24 cellular contexts compared by ENCODE assay signal in genomic region chr1:203196371-203196770, GRCh38. TPM values are rescaled to one million over a fixed set of nuclear protein-coding genes. Genes with fewer than 3 reads are reported as not detected.
DNase-seq lines count a peak whose midpoint lies in the region; ATAC-seq, FAIRE-seq and TF ChIP-seq lines count a peak whose summit lies in the region.
"Had no signal": no experiment of that assay in that cellular context is flagged by ENCODE, and none has a peak within 500 bp of the region (broad histone marks: within the 10 kb centered on the region; RNA-seq: fewer than 3 reads in every experiment).

No MANE protein-coding gene starts in this region.

- H3K9ac ChIP-seq in GM23248, result no peak overlapping the region
- peak overlapping the region; percentile 5 for H3K9ac ChIP-seq in adipocyte (ENCODE audit: low read length)
- no peak overlapping the region for H3K9ac ChIP-seq in HepG2 (ENCODE audit: insufficient read depth, low read depth, low read length)

- no peak for FAIRE-seq in HepG2 (lab: Jason Lieb, UNC)
- FAIRE-seq: HTR-8/SVneo, urothelium cell line had no signal

- TF ChIP-seq RAD21 in HepG2 (CRISPR knock-in tag; IDR thresholded peaks at IDR 0.05), result no peak

- CTCF ChIA-PET in HepG2 (lab: Yijun Ruan, JAX; ENCODE audit: low intra/inter-chr PET ratio, low total read pairs), result no interaction called here

- H3K27ac ChIP-seq in GM23248 (no peak overlapping the region), HepG2 (ENCODE audit: extremely low read length, insufficient read depth, low read length) (no peak overlapping the region), spleen (peak overlapping the region in 5 of 8 donors; percentile 0 to 64 (median 52))
- H3K27ac ChIP-seq: ascending aorta, left lung, right lobe of liver had no signal

- POLR2A ChIA-PET in HepG2 (lab: Yijun Ruan, JAX), result no interaction called here

- no peaks in the 10 kb centered on the region for H4K20me1 ChIP-seq in GM23248 (ENCODE audit: insufficient read depth)
- H4K20me1 ChIP-seq in HepG2 (ENCODE audit: insufficient read depth, low read length), result no peaks in the 10 kb centered on the region

- H3K4me3 ChIP-seq in GM23248, result no peak overlapping the region
- H3K4me3 ChIP-seq in adipocyte (ENCODE audit: low read length), result no peak overlapping the region
- H3K4me3 ChIP-seq in HepG2 (replicated peaks in 1 of 3; ENCODE audit: insufficient read depth in 1 of 3, low read depth in 2 of 3, low read length in 3 of 3), result no peak overlapping the region
- H3K4me3 ChIP-seq in spleen, result no peak overlapping the region
- H3K4me3 ChIP-seq: ascending aorta, left lung, right lobe of liver had no signal

- 57 to 61% methylated on average over 3 of the region's 3 CpGs for WGBS in GM23248 (ENCODE audit: low coverage in 1 of 2, low lambda C conversion rate in 2 of 2, missing lambda C conversion rate in 2 of 2), 2 experiments
- 40% methylated on average over 1 of the region's 3 CpGs for WGBS in HepG2 (ENCODE audit: low lambda C conversion rate)
- WGBS in spleen, 5 donors, result 78 to 87% (median 83%) methylated on average over 3 of the region's 3 CpGs

- H3K79me2 ChIP-seq in GM23248 (ENCODE audit: insufficient read depth), result no peaks in the 10 kb centered on the region
- H3K79me2 ChIP-seq in HepG2 (ENCODE audit: insufficient read depth, low read length), result no peaks in the 10 kb centered on the region

- no peaks in the 10 kb centered on the region for H3K9me3 ChIP-seq in GM23248 (ENCODE audit: low read depth)
- H3K9me3 ChIP-seq in adipocyte (ENCODE audit: control insufficient read depth, low read length), result no peaks in the 10 kb centered on the region
- no peaks in the 10 kb centered on the region for H3K9me3 ChIP-seq in HepG2 (ENCODE audit: low read length)
- no peaks in the 10 kb centered on the region for H3K9me3 ChIP-seq in spleen
- H3K9me3 ChIP-seq: ascending aorta, left lung, right lobe of liver had no signal

- intact Hi-C loops in HepG2 (cut with micrococcal nuclease; ENCODE audit: unreplicated experiment) (no loop called here), spleen (cut with DNase I; ENCODE audit: low total_unique reads) (no loop called here)

- in situ Hi-C loops in GM23248 (cut with MboI) (no loop called here), HepG2 (cut with HindIII; ENCODE audit: extremely low pct_ligation_motif_present, low pct_unique_long_range_greater_than_20kb) (no loop called here)

- no TSS peak for BruUV-seq in HepG2 (replicated peaks; lab: Mats Ljungman, UMichigan)

- H3K36me3 ChIP-seq in GM23248 (ENCODE audit: low read depth) (no peaks in the 10 kb centered on the region), adipocyte (ENCODE audit: control insufficient read depth, insufficient read depth, low read length, severe bottlenecking) (no peaks in the 10 kb centered on the region), HepG2 (replicated peaks in 1 of 2; ENCODE audit: control insufficient read depth in 1 of 2, insufficient read depth in 2 of 2, low read length in 2 of 2) (no peaks in the 10 kb centered on the region), spleen (no peaks in the 10 kb centered on the region)
- H3K36me3 ChIP-seq: ascending aorta, left lung, right lobe of liver had no signal

- peak; percentile 35 for DNase-seq in GM23248
- no peak for DNase-seq in adipocyte (ENCODE audit: low read depth)
- no peak for DNase-seq in HepG2 (ENCODE audit: low spot score)
- no peak for DNase-seq in spleen
- DNase-seq in NCI-H510A (lab: John Stamatoyannopoulos, UW), result no peak
- DNase-seq in T1000 (lab: John Stamatoyannopoulos, UW), result no peak
- DNase-seq in DMS53 (lab: John Stamatoyannopoulos, UW), result no peak
- no peak for DNase-seq in pons (ENCODE audit: low spot score)
- DNase-seq: activated CD4-positive, alpha-beta T cell treated with anti-CD3 and anti-CD28 coated beads, Interleukin-2, amount 50 U/mL, for 48 hours; activated naive CD4-positive, alpha-beta T cell treated with anti-CD3 and anti-CD28 coated beads for 36 hours; activated T-cell treated with anti-CD3 and anti-CD28 coated beads for 4 hours; Calu3; cortex of kidney; foreskin melanocyte; GDM1; left lung; NCI-H1694; NCI-H2227 treated with DMSO at 0.1 percent for 48 hours; occipital lobe; stimulated activated CD4-positive, alpha-beta T cell treated with anti-CD3 and anti-CD28 coated beads, Interleukin-2, amount 100 ng/mL, for 48 hours had no signal

- peaks cover 44% of the 10 kb centered on the region for H3F3A ChIP-seq in GM23248 (ENCODE audit: insufficient read depth)

- H3K4me2 ChIP-seq in GM23248 (ENCODE audit: unreplicated experiment) (no peak overlapping the region), HepG2 (ENCODE audit: low read depth, low read length) (no peak overlapping the region)

- TF ChIP-seq POLR2A in HepG2 (IDR thresholded peaks at IDR 0.05; ENCODE audit: insufficient read depth in 1 of 2, low read depth in 2 of 2, low read length in 2 of 2), result no peak
- no peak for TF ChIP-seq POLR2A in spleen (IDR thresholded peaks at IDR 0.05)

- H2AFZ ChIP-seq in GM23248 (peak overlapping the region; percentile 47; the same call in 1 of the 2 replicates), HepG2 (ENCODE audit: low read length) (no peak overlapping the region)

- ATAC-seq in HepG2, result peak; percentile 40; the same call in 2 of the 3 replicates
- ATAC-seq: left lung, right lobe of liver had no signal

- H3K4me1 ChIP-seq in GM23248 (ENCODE audit: insufficient read depth) (peaks cover 55% of the 10 kb centered on the region), adipocyte (ENCODE audit: control insufficient read depth, insufficient read depth, low read length) (peaks cover 57% of the 10 kb centered on the region), HepG2 (ENCODE audit: insufficient read depth, low read length) (peaks cover 13% of the 10 kb centered on the region), spleen (peaks cover 0 to 24% (median 10%) of the 10 kb centered on the region in 6 donors)

- TF ChIP-seq EP300 in HepG2 (IDR thresholded peaks at IDR 0.05; ENCODE audit: low read depth in 2 of 2, low read length in 2 of 2), result no peak
- TF ChIP-seq EP300 in HepG2 (CRISPR knock-in tag; IDR thresholded peaks at IDR 0.05; ENCODE audit: borderline replicate concordance), result no peak

- no peaks in the 10 kb centered on the region for H3K9me2 ChIP-seq in GM23248 (ENCODE audit: insufficient read depth)

- no peak for TF ChIP-seq CTCF in HepG2 (CRISPR knock-in tag; IDR thresholded peaks at IDR 0.05)
- no peak for TF ChIP-seq CTCF in spleen (IDR thresholded peaks at IDR 0.05 in 8 of 11, conservative IDR thresholded peaks at IDR 0.05 in 3 of 11)

- H3K27me3 ChIP-seq in GM23248 (replicated peaks; ENCODE audit: insufficient read depth), result no peaks in the 10 kb centered on the region
- H3K27me3 ChIP-seq in adipocyte (replicated peaks; ENCODE audit: control insufficient read depth, insufficient read depth, low read length), result no peaks in the 10 kb centered on the region
- peaks cover 0 to 7% of the 10 kb centered on the region in 2 experiments; a peak in 1 of 5 replicates for H3K27me3 ChIP-seq in HepG2 (ENCODE audit: control insufficient read depth in 1 of 2, insufficient read depth in 2 of 2, low read length in 2 of 2)
- peaks cover 0 to 5% (median 0%) of the 10 kb centered on the region in 7 donors for H3K27me3 ChIP-seq in spleen (replicated peaks in 1 of 7)
- H3K27me3 ChIP-seq: ascending aorta, left lung, right lobe of liver had no signal

RNA-seq across cellular contexts. Expression of gene CHI3L1, which starts 9.9 kb away (rescaled TPM):
- 0.22 and 0.63 TPM in 2 replicates for total RNA-seq in GM23248 (2014; rRNA removed; shearing (Covaris generic))
- polyA plus RNA-seq in GM23248 (2016; fragmentation: Nextera tagmentation; extraction: Ambion mirVana) (0.23 TPM in 1 of 2 replicates, not detected in the other), HepG2 (2011; rRNA removed) (0.09 and 0.17 TPM in 2 replicates), spleen (10 to 100 TPM in 2 of 3 donors, 1 to 10 TPM in 1; 2.7 to 40.8 (median 15.7) TPM)
- total RNA-seq in HepG2 (2016; rRNA removed; fragmentation: Illumina TruSeq; extraction: Trizol) (0.13 TPM in 1 of 2 replicates, not detected in the other), spleen (10 to 100 TPM in 4 of 7 donors, 1 to 10 TPM in 3; 7.1 to 41.2 (median 15.2) TPM)
- not detected in 2 replicates for total RNA-seq in HepG2 (2016; cell fraction: cytosol; rRNA removed; fragmentation: Illumina TruSeq; extraction: Trizol; ENCODE audit: low read depth)
- total RNA-seq in HepG2 (2016; cell fraction: insoluble cytoplasmic fraction; rRNA removed; fragmentation: Illumina TruSeq; extraction: Trizol), result 0.17 TPM in 1 of 2 replicates, not detected in the other
- not detected in 2 replicates for total RNA-seq in HepG2 (2016; cell fraction: membrane; rRNA removed; fragmentation: Illumina TruSeq; extraction: Trizol)
- not detected in 2 replicates for total RNA-seq in HepG2 (2016; cell fraction: nucleus; rRNA removed; fragmentation: Illumina TruSeq; extraction: Trizol)
- polyA plus RNA-seq in HepG2 (2011; cell fraction: cytosol; rRNA removed), result 0.13 TPM in 2 replicates
- 0.12 and 0.35 TPM in 2 replicates for polyA plus RNA-seq in HepG2 (2011; cell fraction: nucleus; rRNA removed)
- not detected in 2 replicates for polyA plus RNA-seq in HepG2 (2012)
- not detected in 2 replicates for polyA plus RNA-seq in HepG2 (2016; cell fraction: cytosol; fragmentation: Illumina TruSeq; extraction: Trizol; ENCODE audit: low read depth)
- not detected in 2 replicates for polyA plus RNA-seq in HepG2 (2016; cell fraction: insoluble cytoplasmic fraction; fragmentation: Illumina TruSeq; extraction: Trizol; ENCODE audit: low read depth)
- not detected in 2 replicates for polyA plus RNA-seq in HepG2 (2016; cell fraction: membrane; fragmentation: Illumina TruSeq; extraction: Trizol; ENCODE audit: low read depth)
- 0.41 TPM in 1 of 2 replicates, not detected in the other for polyA plus RNA-seq in HepG2 (2016; cell fraction: nucleus; fragmentation: Illumina TruSeq; extraction: Trizol; ENCODE audit: insufficient read depth, low read depth)
- polyA minus RNA-seq in HepG2 (2011; rRNA and poly(A)+ RNA removed; ENCODE audit: low replicate concordance), result not detected in 2 replicates
- not detected in 2 replicates for polyA minus RNA-seq in HepG2 (2011; cell fraction: cytosol; rRNA and poly(A)+ RNA removed)
- polyA minus RNA-seq in HepG2 (2011; cell fraction: nucleus; rRNA and poly(A)+ RNA removed), result not detected in 2 replicates
- total RNA-seq: Calu3 had no signal

RNA-seq across cellular contexts. Expression of gene MYBPH, which starts 20.7 kb away (rescaled TPM):
- total RNA-seq in GM23248 (2014; rRNA removed; shearing (Covaris generic)), result 0.11 and 1.4 TPM in 2 replicates
- polyA plus RNA-seq in GM23248 (2016; fragmentation: Nextera tagmentation; extraction: Ambion mirVana), result 0.34 and 0.89 TPM in 2 replicates
- not detected in 2 replicates for total RNA-seq in HepG2 (2016; rRNA removed; fragmentation: Illumina TruSeq; extraction: Trizol)
- not detected in 2 replicates for total RNA-seq in HepG2 (2016; cell fraction: cytosol; rRNA removed; fragmentation: Illumina TruSeq; extraction: Trizol; ENCODE audit: low read depth)
- total RNA-seq in HepG2 (2016; cell fraction: insoluble cytoplasmic fraction; rRNA removed; fragmentation: Illumina TruSeq; extraction: Trizol), result not detected in 2 replicates
- total RNA-seq in HepG2 (2016; cell fraction: membrane; rRNA removed; fragmentation: Illumina TruSeq; extraction: Trizol), result not detected in 2 replicates
- total RNA-seq in HepG2 (2016; cell fraction: nucleus; rRNA removed; fragmentation: Illumina TruSeq; extraction: Trizol), result not detected in 2 replicates
- 0.04 TPM in 1 of 2 replicates, not detected in the other for polyA plus RNA-seq in HepG2 (2011; rRNA removed)
- not detected in 2 replicates for polyA plus RNA-seq in HepG2 (2011; cell fraction: cytosol; rRNA removed)
- polyA plus RNA-seq in HepG2 (2011; cell fraction: nucleus; rRNA removed), result not detected in 2 replicates
- polyA plus RNA-seq in HepG2 (2012), result not detected in 2 replicates
- polyA plus RNA-seq in HepG2 (2016; cell fraction: cytosol; fragmentation: Illumina TruSeq; extraction: Trizol; ENCODE audit: low read depth), result not detected in 2 replicates
- polyA plus RNA-seq in HepG2 (2016; cell fraction: insoluble cytoplasmic fraction; fragmentation: Illumina TruSeq; extraction: Trizol; ENCODE audit: low read depth), result not detected in 2 replicates
- not detected in 2 replicates for polyA plus RNA-seq in HepG2 (2016; cell fraction: membrane; fragmentation: Illumina TruSeq; extraction: Trizol; ENCODE audit: low read depth)
- polyA plus RNA-seq in HepG2 (2016; cell fraction: nucleus; fragmentation: Illumina TruSeq; extraction: Trizol; ENCODE audit: insufficient read depth, low read depth), result not detected in 2 replicates
- polyA minus RNA-seq in HepG2 (2011; rRNA and poly(A)+ RNA removed; ENCODE audit: low replicate concordance), result not detected in 2 replicates
- polyA minus RNA-seq in HepG2 (2011; cell fraction: cytosol; rRNA and poly(A)+ RNA removed), result not detected in 2 replicates
- not detected in 2 replicates for polyA minus RNA-seq in HepG2 (2011; cell fraction: nucleus; rRNA and poly(A)+ RNA removed)
- total RNA-seq in spleen, result 1 to 10 TPM in 1 of 7 donors, under 1 TPM in 3, not detected in 3; 0.32 to 2.7 (median 0.74) TPM
- polyA plus RNA-seq in spleen, result under 1 TPM; 0.09 to 0.23 (median 0.22) TPM
- total RNA-seq: activated naive CD4-positive, alpha-beta T cell treated with anti-CD3 and anti-CD28 coated beads for 36 hours; ascending aorta; Calu3; occipital lobe had no signal

RNA-seq across cellular contexts. Expression of gene CHIT1, which starts 33.1 kb away (rescaled TPM):
- total RNA-seq in GM23248 (2014; rRNA removed; shearing (Covaris generic)), result not detected in 2 replicates
- polyA plus RNA-seq in GM23248 (2016; fragmentation: Nextera tagmentation; extraction: Ambion mirVana), result not detected in 2 replicates
- total RNA-seq in HepG2 (2016; rRNA removed; fragmentation: Illumina TruSeq; extraction: Trizol), result not detected in 2 replicates
- not detected in 2 replicates for total RNA-seq in HepG2 (2016; cell fraction: cytosol; rRNA removed; fragmentation: Illumina TruSeq; extraction: Trizol; ENCODE audit: low read depth)
- total RNA-seq in HepG2 (2016; cell fraction: insoluble cytoplasmic fraction; rRNA removed; fragmentation: Illumina TruSeq; extraction: Trizol), result not detected in 2 replicates
- total RNA-seq in HepG2 (2016; cell fraction: membrane; rRNA removed; fragmentation: Illumina TruSeq; extraction: Trizol), result not detected in 2 replicates
- not detected in 2 replicates for total RNA-seq in HepG2 (2016; cell fraction: nucleus; rRNA removed; fragmentation: Illumina TruSeq; extraction: Trizol)
- polyA plus RNA-seq in HepG2 (2011; rRNA removed), result not detected in 2 replicates
- polyA plus RNA-seq in HepG2 (2011; cell fraction: cytosol; rRNA removed), result not detected in 2 replicates
- not detected in 2 replicates for polyA plus RNA-seq in HepG2 (2011; cell fraction: nucleus; rRNA removed)
- not detected in 2 replicates for polyA plus RNA-seq in HepG2 (2012)
- polyA plus RNA-seq in HepG2 (2016; cell fraction: cytosol; fragmentation: Illumina TruSeq; extraction: Trizol; ENCODE audit: low read depth), result not detected in 2 replicates
- polyA plus RNA-seq in HepG2 (2016; cell fraction: insoluble cytoplasmic fraction; fragmentation: Illumina TruSeq; extraction: Trizol; ENCODE audit: low read depth), result not detected in 2 replicates
- polyA plus RNA-seq in HepG2 (2016; cell fraction: membrane; fragmentation: Illumina TruSeq; extraction: Trizol; ENCODE audit: low read depth), result not detected in 2 replicates
- polyA plus RNA-seq in HepG2 (2016; cell fraction: nucleus; fragmentation: Illumina TruSeq; extraction: Trizol; ENCODE audit: insufficient read depth, low read depth), result not detected in 2 replicates
- polyA minus RNA-seq in HepG2 (2011; rRNA and poly(A)+ RNA removed; ENCODE audit: low replicate concordance), result 0.16 TPM in 1 of 2 replicates, not detected in the other
- not detected in 2 replicates for polyA minus RNA-seq in HepG2 (2011; cell fraction: cytosol; rRNA and poly(A)+ RNA removed)
- not detected in 2 replicates for polyA minus RNA-seq in HepG2 (2011; cell fraction: nucleus; rRNA and poly(A)+ RNA removed)
- total RNA-seq in spleen, result 10 to 100 TPM in 2 of 7 donors, 1 to 10 TPM in 5; 2.2 to 31.0 (median 7.8) TPM
- 100 to 1,000 TPM in 1 of 3 donors, 1 to 10 TPM in 2; 2.0 to 165 (median 2.2) TPM for polyA plus RNA-seq in spleen
- total RNA-seq: ascending aorta, Calu3, occipital lobe had no signal

Comparison
In these comparisons a context has a peak if more than half of its experiments do, and no peak if none do; other contexts are left out.
1. H3K27ac ChIP-seq: peak in spleen (5 of 8); none in GM23248 (single experiment) and HepG2 (single experiment).